13 cellular contexts compared by ENCODE assay signal in the genomic region with DNA sequence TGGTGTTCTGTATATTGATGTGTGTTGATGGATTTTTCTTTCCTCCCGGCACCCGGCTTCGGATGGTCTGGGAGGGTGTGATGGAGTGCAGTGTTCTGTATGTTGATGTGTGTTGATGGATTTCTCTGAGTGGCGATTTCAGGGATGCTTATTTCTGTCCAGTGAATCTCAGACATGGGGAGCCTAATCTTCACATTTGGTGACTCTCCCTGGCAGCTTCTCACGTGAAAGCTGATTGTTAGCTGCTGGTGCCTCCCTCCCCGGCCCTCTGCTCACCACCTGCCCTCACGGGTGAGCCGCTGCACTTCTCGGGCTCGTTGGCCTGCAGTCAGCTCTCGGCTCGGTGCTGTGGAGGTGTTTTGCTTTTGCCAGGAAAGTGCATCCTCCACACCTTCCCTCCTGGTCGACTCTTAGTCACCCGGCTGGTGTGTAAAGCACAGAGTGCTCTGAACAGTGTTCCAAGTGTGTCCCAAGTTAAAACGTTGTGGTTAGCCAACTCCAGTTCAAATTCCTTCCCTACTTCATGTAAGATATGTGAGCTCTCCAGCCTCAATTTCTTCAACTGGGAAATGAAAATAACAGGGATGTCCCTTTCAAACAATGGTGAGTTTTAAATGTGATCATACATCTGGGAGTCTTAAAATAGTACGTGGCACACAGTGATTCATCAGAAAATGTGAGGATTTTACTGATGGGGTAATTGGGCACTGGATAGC. TPM values are rescaled to one million over a fixed set of nuclear protein-coding genes. Genes with fewer than 3 reads are reported as not detected.
DNase-seq lines count a peak whose midpoint lies in the region; ATAC-seq and TF ChIP-seq lines count a peak whose summit lies in the region.
"Had no signal": no experiment of that assay in that cellular context is flagged by ENCODE, and none has a peak within 500 bp of the region (broad histone marks: within the 10 kb centered on the region; RNA-seq: fewer than 3 reads in every experiment).

No MANE protein-coding gene starts in this region.

- H3K9me3 ChIP-seq in Panc1 (ENCODE audit: control insufficient read depth, insufficient read depth, low read depth, low read length) (no peaks in the 10 kb centered on the region), gastrocnemius medialis (no peaks in the 10 kb centered on the region)

- TF ChIP-seq POLR2A in gastrocnemius medialis (IDR thresholded peaks at IDR 0.05) (no peak), erythroblast (IDR thresholded peaks at IDR 0.05; ENCODE audit: low read length) (no peak)

- intact Hi-C loops in Panc1 (cut with micrococcal nuclease; ENCODE audit: unreplicated experiment), result no loop called here
- intact Hi-C loops in gastrocnemius medialis (cut with DNase I; ENCODE audit: low total_unique reads), result no loop called here

- H3K27ac ChIP-seq in Panc1 (ENCODE audit: low read length), result peak overlapping the region; percentile 39; the same call in 1 of the 2 replicates
- no peak overlapping the region for H3K27ac ChIP-seq in foreskin keratinocyte
- peak overlapping the region in 3 of 4 donors; percentile 4 to 64 (median 41) for H3K27ac ChIP-seq in gastrocnemius medialis
- H3K27ac ChIP-seq: HL-60 had no signal

- H3K4me3 ChIP-seq in Panc1 (ENCODE audit: low read depth in 2 of 2, low read length in 2 of 2) (no peak overlapping the region), gastrocnemius medialis (no peak overlapping the region)

- in situ Hi-C loops in Panc1 (cut with HindIII; ENCODE audit: low pct_unique_long_range_greater_than_20kb, low sequenced_read_pairs) (no loop called here), gastrocnemius medialis (cut with MboI; ENCODE audit: low sequenced_read_pairs in 4 of 4) (no loop called here)

- DNase-seq in GM04503 (ENCODE audit: low read depth) (peak; percentile 32), Panc1 (ENCODE audit: low read depth, low spot score) (no peak), foreskin keratinocyte (peak; percentile 10 to 36), gastrocnemius medialis (peak in 1 of 2 donors; percentile 41), NCI-H748 (lab: John Stamatoyannopoulos, UW; ENCODE audit: unreplicated experiment) (no peak), erythroblast (lab: John Stamatoyannopoulos, UW) (no peak)
- no peak for DNase-seq in activated CD4-positive, alpha-beta T cell treated with anti-CD3 and anti-CD28 coated beads for 48 hours
- DNase-seq: amniotic stem cell; foreskin melanocyte; HCEC 1CT; stimulated activated CD4-positive, alpha-beta T cell treated with anti-CD3 and anti-CD28 coated beads, Interleukin-12 subunit alpha, Interleukin-12 subunit beta, amount 100 ng/mL, for 4 hours; stimulated activated naive CD4-positive, alpha-beta T cell had no signal

- H3K4me1 ChIP-seq in Panc1 (ENCODE audit: control insufficient read depth, insufficient read depth, low read length), result peaks cover 16% of the 10 kb centered on the region; the same call in 1 of the 2 replicates
- H3K4me1 ChIP-seq in foreskin keratinocyte, result peaks cover 4% of the 10 kb centered on the region
- peaks cover 18 to 32% of the 10 kb centered on the region in 2 donors for H3K4me1 ChIP-seq in gastrocnemius medialis

- H3K36me3 ChIP-seq in Panc1 (ENCODE audit: control insufficient read depth, insufficient read depth, low read length) (no peaks in the 10 kb centered on the region), gastrocnemius medialis (no peaks in the 10 kb centered on the region)

- BruUV-seq in Panc1 (replicated peaks; lab: Mats Ljungman, UMichigan), result no TSS peak

- CTCF ChIA-PET in Panc1 (lab: Charles Lee), result no interaction called here

- H3K27me3 ChIP-seq in Panc1 (ENCODE audit: control insufficient read depth, insufficient read depth, low read length) (no peaks in the 10 kb centered on the region), foreskin keratinocyte (no peaks in the 10 kb centered on the region), gastrocnemius medialis (no peaks in the 10 kb centered on the region)

- TF ChIP-seq CTCF in Panc1 (IDR thresholded peaks at IDR 0.05) (no peak), foreskin keratinocyte (conservative IDR thresholded peaks at IDR 0.05) (no peak), gastrocnemius medialis (IDR thresholded peaks at IDR 0.05 in 4 of 5, conservative IDR thresholded peaks at IDR 0.05 in 1 of 5) (no peak)

- ATAC-seq in Panc1, result peak; percentile 54; the same call in 1 of the 2 replicates
- peak; percentile 68 for ATAC-seq in foreskin keratinocyte
- ATAC-seq in gastrocnemius medialis, result peak; percentile 38 to 55

- POLR2A ChIA-PET in Panc1 (lab: Charles Lee), result no interaction called here

RNA-seq across cellular contexts. Expression of a gene that starts 54.6 kb away (rescaled TPM):
- total RNA-seq in Panc1 (2021; ENCODE audit: unreplicated experiment) (85.8 TPM), foreskin keratinocyte (11.7 and 13.4 TPM in 2 replicates), gastrocnemius medialis (10 to 100 TPM; 10.0 to 14.2 (median 12.6) TPM)
- 63.9 TPM for polyA plus RNA-seq in Panc1 (2012; ENCODE audit: insufficient read length)
- polyA plus RNA-seq in foreskin keratinocyte, result 2.5 and 2.6 TPM in 2 replicates

Comparison
In these comparisons a context has a peak if more than half of its experiments do, and no peak if none do; other contexts are left out.
1. DNase-seq: peak in GM04503 (single experiment) and foreskin keratinocyte (2 of 2); none in Panc1 (single experiment), activated CD4-positive, alpha-beta T cell treated with anti-CD3 and anti-CD28 coated beads for 48 hours (single experiment), NCI-H748 (single experiment) and erythroblast (0 of 2).
2. Peak in every context shown above with its lines, with median percentiles within 50 percentile points of each other: ATAC-seq.